Comparison of ENCODE assay signal across 9 cellular contexts in the genomic region with DNA sequence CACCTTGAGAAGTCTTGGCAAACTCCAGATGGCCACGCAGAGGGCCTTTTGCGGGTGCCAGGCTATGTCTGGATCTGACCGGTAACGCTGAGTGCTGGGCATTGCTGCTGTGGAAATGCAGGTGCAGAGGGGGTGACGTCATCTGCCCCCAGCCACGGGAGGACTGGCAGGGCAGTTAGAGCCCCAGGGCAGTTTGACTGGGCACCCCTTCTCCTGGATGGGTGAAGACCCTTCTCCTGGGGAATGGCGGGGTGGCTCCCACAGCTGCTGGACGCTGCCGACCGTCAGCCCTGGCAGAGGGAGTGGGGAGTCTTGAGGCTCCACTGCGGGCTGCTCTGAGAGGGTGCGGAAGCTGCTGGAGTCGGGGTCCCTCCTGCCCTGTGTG. TPM values are rescaled to one million over a fixed set of nuclear protein-coding genes. Genes with fewer than 3 reads are reported as not detected.
DNase-seq lines count a peak whose midpoint lies in the region; ATAC-seq and TF ChIP-seq lines count a peak whose summit lies in the region.
"Had no signal": no experiment of that assay in that cellular context is flagged by ENCODE, and none has a peak within 500 bp of the region (broad histone marks: within the 10 kb centered on the region; RNA-seq: fewer than 3 reads in every experiment).

No MANE protein-coding gene starts in this region.

- H3K27ac Mint-ChIP-seq in T-helper 1 cell treated with Interleukin-12 subunit alpha and Interleukin-12 subunit beta and Interleukin-4 antibody, amounts not matched to agents 30 μg/mL and 1 μg/mL, for 36 hours: no peak overlapping the region
- peak overlapping the region; percentile 59 for H3K27ac Mint-ChIP-seq in type B pancreatic cell

- ATAC-seq in lower lobe of right lung (peak in 1 of 2 donors; percentile 20), GM18498 (IDR thresholded peaks at IDR 0.05; ENCODE audit: unreplicated experiment) (no peak)

- intact Hi-C loops in breast epithelium (cut with DNase I; ENCODE audit: low total_unique reads) (no loop called here), lower lobe of right lung (cut with DNase I) (no loop called here)

- H3K4me3 Mint-ChIP-seq in T-helper 1 cell treated with Interleukin-12 subunit alpha and Interleukin-12 subunit beta and Interleukin-4 antibody, amounts not matched to agents 30 μg/mL and 1 μg/mL, for 36 hours: peak overlapping the region; percentile 56
- no peak overlapping the region for H3K4me3 Mint-ChIP-seq in type B pancreatic cell

- H3K4me1 Mint-ChIP-seq in T-helper 1 cell treated with Interleukin-12 subunit alpha and Interleukin-12 subunit beta and Interleukin-4 antibody, amounts not matched to agents 30 μg/mL and 1 μg/mL, for 36 hours (ENCODE audit: low read depth): peaks cover 3% of the 10 kb centered on the region
- H3K4me1 Mint-ChIP-seq in type B pancreatic cell (ENCODE audit: unreplicated experiment): peaks cover 11% of the 10 kb centered on the region

- no peaks in the 10 kb centered on the region for H3K36me3 Mint-ChIP-seq in T-helper 1 cell treated with Interleukin-12 subunit alpha and Interleukin-12 subunit beta and Interleukin-4 antibody, amounts not matched to agents 30 μg/mL and 1 μg/mL, for 36 hours (ENCODE audit: low read depth)
- no peaks in the 10 kb centered on the region for H3K36me3 Mint-ChIP-seq in type B pancreatic cell

- H3K9me3 ChIP-seq in breast epithelium: no peaks in the 10 kb centered on the region
- no peaks in the 10 kb centered on the region for H3K9me3 ChIP-seq in lower lobe of right lung

- H3K4me3 ChIP-seq in breast epithelium (peak overlapping the region in 1 of 3 donors; percentile 63), lower lobe of right lung (no peak overlapping the region)

- H3K27ac ChIP-seq in breast epithelium (peak overlapping the region; percentile 76 to 90), lower lobe of right lung (peak overlapping the region; percentile 91)

- H3K27me3 Mint-ChIP-seq in T-helper 1 cell treated with Interleukin-12 subunit alpha and Interleukin-12 subunit beta and Interleukin-4 antibody, amounts not matched to agents 30 μg/mL and 1 μg/mL, for 36 hours (ENCODE audit: low read depth): peaks cover 6% of the 10 kb centered on the region
- H3K27me3 Mint-ChIP-seq in type B pancreatic cell: no peaks in the 10 kb centered on the region

- no peaks in the 10 kb centered on the region for H3K36me3 ChIP-seq in breast epithelium
- no peaks in the 10 kb centered on the region for H3K36me3 ChIP-seq in lower lobe of right lung

- no peaks in the 10 kb centered on the region for H3K9me3 Mint-ChIP-seq in T-helper 1 cell treated with Interleukin-12 subunit alpha and Interleukin-12 subunit beta and Interleukin-4 antibody, amounts not matched to agents 30 μg/mL and 1 μg/mL, for 36 hours
- H3K9me3 Mint-ChIP-seq in type B pancreatic cell: no peaks in the 10 kb centered on the region

- H3K4me1 ChIP-seq in breast epithelium (peaks cover 10 to 52% of the 10 kb centered on the region in 2 donors), lower lobe of right lung (peaks cover 49% of the 10 kb centered on the region)

- TF ChIP-seq CTCF in breast epithelium (IDR thresholded peaks at IDR 0.05): no peak
- TF ChIP-seq CTCF in lower lobe of right lung (IDR thresholded peaks at IDR 0.05): no peak
- TF ChIP-seq CTCF in type B pancreatic cell (conservative IDR thresholded peaks at IDR 0.05): no peak

- no peak for TF ChIP-seq POLR2A in breast epithelium (IDR thresholded peaks at IDR 0.05)

- DNase-seq in T-helper 1 cell (no peak), breast epithelium (ENCODE audit: low spot score in 2 of 2) (peak in 1 of 2 donors; percentile 75), lower lobe of right lung (no peak), type B pancreatic cell (ENCODE audit: extremely low spot score, unreplicated experiment) (no peak), cerebellar cortex (ENCODE audit: low spot score) (no peak), NCI-H187 (lab: John Stamatoyannopoulos, UW) (no peak)

- H3K27me3 ChIP-seq in breast epithelium (no peaks in the 10 kb centered on the region), lower lobe of right lung (ENCODE audit: low read depth) (no peaks in the 10 kb centered on the region)

RNA-seq across cellular contexts. Expression of a gene that starts 12.6 kb away (rescaled TPM):
- 1 to 10 TPM in 2 of 3 donors, not detected in 1; 2.3 to 3.8 TPM for total RNA-seq in breast epithelium
- total RNA-seq in lower lobe of right lung: 2.1 TPM
- total RNA-seq in type B pancreatic cell (ENCODE audit: low replicate concordance): 0.24 and 1.0 TPM in 2 replicates
- total RNA-seq: fibroblast of villous mesenchyme had no signal
